Comparison of ENCODE assay signal across 14 cellular contexts in the genomic region with DNA sequence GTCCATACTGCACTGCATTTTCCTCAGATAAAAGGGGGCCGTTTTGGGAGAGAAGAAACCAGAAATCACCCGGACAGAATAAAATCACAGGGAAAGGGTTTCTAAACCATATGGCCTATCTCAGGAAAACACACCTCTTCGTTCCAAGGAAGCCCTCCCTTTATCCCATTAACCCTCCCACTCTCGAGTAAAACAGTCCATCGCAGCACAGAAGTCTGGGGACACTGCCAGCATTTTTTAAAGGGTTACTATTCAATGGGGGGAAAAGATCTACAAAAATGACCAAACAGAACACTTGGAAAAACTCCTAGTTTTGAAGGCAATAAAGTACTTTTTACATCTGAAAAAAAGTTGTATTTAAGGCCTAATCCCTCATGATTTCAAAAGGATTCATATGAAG. TPM values are rescaled to one million over a fixed set of nuclear protein-coding genes. Genes with fewer than 3 reads are reported as not detected.
"Had no signal": no experiment of that assay in that cellular context is flagged by ENCODE, and none has a peak within 500 bp of the region (broad histone marks: within the 10 kb centered on the region; RNA-seq: fewer than 3 reads in every experiment).

No MANE protein-coding gene starts in this region.

- H3K9me3 ChIP-seq: ascending aorta, tibial artery had no signal

- H3K27ac ChIP-seq: ascending aorta, dorsolateral prefrontal cortex, tibial artery had no signal

- H3K36me3 Mint-ChIP-seq: activated CD8-positive, alpha-beta memory T cell treated with anti-CD3 and anti-CD28 coated beads, Interleukin-2, amount 10 ng/mL, durations not matched to agents 7 days and 5 days; activated naive CD4-positive, alpha-beta T cell treated with anti-CD3 and anti-CD28 coated beads, Interleukin-2, amount 10 ng/mL, durations not matched to agents 7 days and 5 days; stimulated activated memory B cell treated with anti-CD40 and anti-IgM and Interleukin-4, amounts not matched to agents 10 μg/mL and 1 μg/mL and 100 μg/mL, for 72 hours; T-cell had no signal

- ATAC-seq: activated CD8-positive, alpha-beta memory T cell treated with anti-CD3 and anti-CD28 coated beads, Interleukin-2, amount 10 ng/mL, durations not matched to agents 7 days and 5 days; esophagus mucosa; stimulated activated memory B cell treated with anti-CD40 and anti-IgM and Interleukin-4, amounts not matched to agents 10 μg/mL and 1 μg/mL and 100 μg/mL, for 72 hours; T-cell had no signal

- H3K4me1 ChIP-seq: tibial artery had no signal

- H3K27me3 ChIP-seq: ascending aorta, dorsolateral prefrontal cortex, tibial artery had no signal

- H3K9me3 Mint-ChIP-seq: activated naive CD4-positive, alpha-beta T cell treated with anti-CD3 and anti-CD28 coated beads, Interleukin-2, amount 10 ng/mL, durations not matched to agents 7 days and 5 days; stimulated activated memory B cell treated with anti-CD40 and anti-IgM and Interleukin-4, amounts not matched to agents 10 μg/mL and 1 μg/mL and 100 μg/mL, for 72 hours; T-cell had no signal

- DNase-seq: activated CD4-positive, alpha-beta T cell treated with anti-CD3 and anti-CD28 coated beads, Interleukin-2, amount 50 U/mL, for 48 hours; activated CD8-positive, alpha-beta memory T cell treated with anti-CD3 and anti-CD28 coated beads, Interleukin-2, amount 10 ng/mL, durations not matched to agents 7 days and 5 days; activated naive CD4-positive, alpha-beta T cell treated with anti-CD3 and anti-CD28 coated beads, Interleukin-2, amount 10 ng/mL, durations not matched to agents 7 days and 5 days; activated T-cell treated with anti-CD3 and anti-CD28 coated beads, Interleukin-2, amount 50 U/mL, for 1 hour; dorsolateral prefrontal cortex; foreskin fibroblast; hypothalamus; midbrain; T-cell; T1000; tibial artery had no signal

- H3K27ac Mint-ChIP-seq: activated CD8-positive, alpha-beta memory T cell treated with anti-CD3 and anti-CD28 coated beads, Interleukin-2, amount 10 ng/mL, durations not matched to agents 7 days and 5 days; activated naive CD4-positive, alpha-beta T cell treated with anti-CD3 and anti-CD28 coated beads, Interleukin-2, amount 10 ng/mL, durations not matched to agents 7 days and 5 days; stimulated activated memory B cell treated with anti-CD40 and anti-IgM and Interleukin-4, amounts not matched to agents 10 μg/mL and 1 μg/mL and 100 μg/mL, for 72 hours had no signal

- H3K4me3 Mint-ChIP-seq: activated CD8-positive, alpha-beta memory T cell treated with anti-CD3 and anti-CD28 coated beads, Interleukin-2, amount 10 ng/mL, durations not matched to agents 7 days and 5 days; activated naive CD4-positive, alpha-beta T cell treated with anti-CD3 and anti-CD28 coated beads, Interleukin-2, amount 10 ng/mL, durations not matched to agents 7 days and 5 days; stimulated activated memory B cell treated with anti-CD40 and anti-IgM and Interleukin-4, amounts not matched to agents 10 μg/mL and 1 μg/mL and 100 μg/mL, for 72 hours; T-cell had no signal

- H3K4me3 ChIP-seq: ascending aorta, dorsolateral prefrontal cortex, tibial artery had no signal

- H3K36me3 ChIP-seq: ascending aorta, tibial artery had no signal

RNA-seq across cellular contexts. Expression of a gene that starts 42.1 kb away (rescaled TPM):
- total RNA-seq: ascending aorta had no signal
